In genomic region chr16:83813818-83814653, GRCh38 we compare ENCODE assay signal across 9 cellular contexts. TPM values are rescaled to one million over a fixed set of nuclear protein-coding genes. Genes with fewer than 3 reads are reported as not detected.
A peak's percentile ranks its signal among the peaks of the same experiment; 100 is the strongest.
DNase-seq lines count a peak whose midpoint lies in the region; ATAC-seq and TF ChIP-seq lines count a peak whose summit lies in the region.
"Had no signal": no experiment of that assay in that cellular context is flagged by ENCODE, and none has a peak within 500 bp of the region (broad histone marks: within the 10 kb centered on the region; RNA-seq: fewer than 3 reads in every experiment).

No MANE protein-coding gene starts in this region.

- H3K4me3 ChIP-seq in OCI-LY1 (ENCODE audit: low read depth, low read length, poor library complexity, severe bottlenecking), result no peak overlapping the region

- no peaks in the 10 kb centered on the region for H3K9me2 ChIP-seq in OCI-LY1 (ENCODE audit: low read depth, low read length)

- peaks cover 2% of the 10 kb centered on the region for H3K4me1 Mint-ChIP-seq in glutamatergic neuron (ENCODE audit: low read depth, unreplicated experiment)

- no peak overlapping the region for H3K4me3 Mint-ChIP-seq in glutamatergic neuron (ENCODE audit: unreplicated experiment)
- H3K4me3 Mint-ChIP-seq: dendritic cell treated with granulocyte-macrophage colony-stimulating factor and Interleukin-4, amounts not matched to agents 40 ng/mL and 50 ng/mL, for 4 days had no signal

- H3K79me2 ChIP-seq in OCI-LY1 (ENCODE audit: insufficient read depth, low read length), result peaks cover 2% of the 10 kb centered on the region; the same call in 1 of the 2 replicates

- peak overlapping the region; percentile 62 for H3K27ac Mint-ChIP-seq in glutamatergic neuron (ENCODE audit: unreplicated experiment)

- ATAC-seq in HG02571 (IDR thresholded peaks at IDR 0.05; ENCODE audit: unreplicated experiment) (peak; percentile 77), GM18505 (IDR thresholded peaks at IDR 0.05; ENCODE audit: unreplicated experiment) (no peak)

- DNase-seq in COLO668 (lab: John Stamatoyannopoulos, UW; ENCODE audit: unreplicated experiment) (peak; percentile 93), glutamatergic neuron (no peak), smooth muscle cell of the brain vasculature (ENCODE audit: low read depth, low spot score) (peak; percentile 60), germinal center (ENCODE audit: low spot score) (no peak)
- no peak for DNase-seq in stimulated activated CD4-positive, alpha-beta T cell treated with anti-CD3 and anti-CD28 coated beads, Interleukin-12 subunit alpha, Interleukin-12 subunit beta, amount 100 ng/mL, for 4 hours

- no peaks in the 10 kb centered on the region for H3K27me3 ChIP-seq in OCI-LY1 (ENCODE audit: insufficient read depth, low read length)

- no peaks in the 10 kb centered on the region for H3K9me3 ChIP-seq in OCI-LY1 (ENCODE audit: low read length)

- H3K36me3 ChIP-seq in OCI-LY1 (ENCODE audit: insufficient read depth, low read length), result peaks cover 43% of the 10 kb centered on the region

- TF ChIP-seq POLR2A in GM18505 (IDR thresholded peaks at IDR 0.05; ENCODE audit: borderline replicate concordance, extremely low read depth, insufficient read depth, insufficient read length), result no peak

- H2AFZ ChIP-seq in OCI-LY1 (ENCODE audit: low read length), result no peak overlapping the region

- H3K4me1 ChIP-seq in OCI-LY1 (ENCODE audit: insufficient read depth, low read length, severe bottlenecking), result peaks cover 63% of the 10 kb centered on the region

- TF ChIP-seq CTCF in OCI-LY1 (IDR thresholded peaks at IDR 0.05; ENCODE audit: low read length) (no peak), glutamatergic neuron (IDR thresholded peaks at IDR 0.05; ENCODE audit: partially characterized antibody, unreplicated experiment) (no peak)

- H3K4me2 ChIP-seq in OCI-LY1 (ENCODE audit: low read length), result peak overlapping the region; percentile 19; the same call in 1 of the 2 replicates

- H4K20me1 ChIP-seq in OCI-LY1 (ENCODE audit: insufficient read depth, low read length), result no peaks in the 10 kb centered on the region

- H3F3A ChIP-seq in OCI-LY1 (ENCODE audit: insufficient read depth, low read length), result no peaks in the 10 kb centered on the region

- no peak overlapping the region; the same call in 1 of the 2 replicates for H3K9ac ChIP-seq in OCI-LY1 (ENCODE audit: low read length)

- peak overlapping the region; percentile 88 for H3K27ac ChIP-seq in OCI-LY1 (ENCODE audit: low read depth, low read length, poor library complexity, severe bottlenecking)

- no peaks in the 10 kb centered on the region for H3K27me3 Mint-ChIP-seq in glutamatergic neuron (ENCODE audit: unreplicated experiment)
- H3K27me3 Mint-ChIP-seq: dendritic cell treated with granulocyte-macrophage colony-stimulating factor and Interleukin-4, amounts not matched to agents 40 ng/mL and 50 ng/mL, for 4 days had no signal

- H3K36me3 Mint-ChIP-seq in glutamatergic neuron (ENCODE audit: unreplicated experiment), result no peaks in the 10 kb centered on the region

- H3K9me3 Mint-ChIP-seq in glutamatergic neuron (ENCODE audit: unreplicated experiment), result no peaks in the 10 kb centered on the region
- H3K9me3 Mint-ChIP-seq: dendritic cell treated with granulocyte-macrophage colony-stimulating factor and Interleukin-4, amounts not matched to agents 40 ng/mL and 50 ng/mL, for 4 days had no signal

RNA-seq across cellular contexts. Expression of gene HSBP1, which starts 6.3 kb away (rescaled TPM):
- 218 TPM for total RNA-seq in glutamatergic neuron (ENCODE audit: unreplicated experiment)

Comparison
In these comparisons a context has a peak if more than half of its experiments do, and no peak if none do; other contexts are left out.
1. DNase-seq: peak in COLO668 (single experiment) and smooth muscle cell of the brain vasculature (single experiment); none in glutamatergic neuron (single experiment), germinal center (single experiment) and stimulated activated CD4-positive, alpha-beta T cell treated with anti-CD3 and anti-CD28 coated beads, Interleukin-12 subunit alpha, Interleukin-12 subunit beta, amount 100 ng/mL, for 4 hours (single experiment).